Comparison of ENCODE assay signal across 28 cellular contexts in genomic region chr14:100294963-100295330, GRCh38. TPM values are rescaled to one million over a fixed set of nuclear protein-coding genes. Genes with fewer than 3 reads are reported as not detected.
A peak's percentile ranks its signal among the peaks of the same experiment; 100 is the strongest.
DNase-seq lines count a peak whose midpoint lies in the region; ATAC-seq, FAIRE-seq and TF ChIP-seq lines count a peak whose summit lies in the region.
"Had no signal": no experiment of that assay in that cellular context is flagged by ENCODE, and none has a peak within 500 bp of the region (broad histone marks: within the 10 kb centered on the region; RNA-seq: fewer than 3 reads in every experiment).

No MANE protein-coding gene starts in this region.

- peaks cover 7% of the 10 kb centered on the region for H3K4me1 Mint-ChIP-seq in activated CD8-positive, alpha-beta T cell treated with anti-CD3 and anti-CD28 coated beads for 36 hours (ENCODE audit: low read depth)

- TF ChIP-seq CTCF in bronchial epithelial cell (IDR thresholded peaks at IDR 0.05; ENCODE audit: insufficient read depth, low read length, severe bottlenecking) (no peak), thoracic aorta (IDR thresholded peaks at IDR 0.05) (no peak)
- TF ChIP-seq CTCF in activated CD8-positive, alpha-beta T cell treated with anti-CD3 and anti-CD28 coated beads for 36 hours (IDR thresholded peaks at IDR 0.05) = no peak

- H3K4me3 Mint-ChIP-seq in activated CD8-positive, alpha-beta T cell treated with anti-CD3 and anti-CD28 coated beads for 36 hours = no peak overlapping the region
- H3K4me3 Mint-ChIP-seq: activated T-cell treated with anti-CD3 and anti-CD28 coated beads, Interleukin-2, amount 50 U/mL, for 24 hours; nephron; T-helper 2 cell treated with Interferon-gamma antibody and Interleukin-4, amounts not matched to agents 5 μg/mL and 100 μg/mL, for 36 hours had no signal

- no peaks in the 10 kb centered on the region for H3K9me3 Mint-ChIP-seq in activated CD8-positive, alpha-beta T cell treated with anti-CD3 and anti-CD28 coated beads for 36 hours
- H3K9me3 Mint-ChIP-seq: activated T-cell treated with anti-CD3 and anti-CD28 coated beads, Interleukin-2, amount 50 U/mL, for 24 hours; nephron; T-helper 2 cell treated with Interferon-gamma antibody and Interleukin-4, amounts not matched to agents 5 μg/mL and 100 μg/mL, for 36 hours had no signal

- no peak for TF ChIP-seq POLR2A in GM18505 (IDR thresholded peaks at IDR 0.05; ENCODE audit: borderline replicate concordance, extremely low read depth, insufficient read depth, insufficient read length)

- peak overlapping the region; percentile 45 to 56 for H3K27ac ChIP-seq in thoracic aorta
- H3K27ac ChIP-seq: A549, cardiac muscle cell, RWPE1 had no signal

- H3K9me3 ChIP-seq in thoracic aorta = no peaks in the 10 kb centered on the region
- H3K9me3 ChIP-seq: A549 had no signal

- peaks cover 4% of the 10 kb centered on the region for H3K36me3 ChIP-seq in bronchial epithelial cell (ENCODE audit: control insufficient read depth, insufficient read depth, low read length)
- peaks cover 14% of the 10 kb centered on the region for H3K36me3 ChIP-seq in thoracic aorta
- H3K36me3 ChIP-seq: cardiac muscle cell had no signal

- POLR2A ChIA-PET in activated CD8-positive, alpha-beta T cell treated with anti-CD3 and anti-CD28 coated beads for 36 hours (lab: Charles Lee) = interaction anchor here (0.5 to 1.7 kb wide), 4 partner anchors 10 to 48 kb away, joined by 3 to 5 read pairs (median 3); no protein-coding TSS in a partner anchor

- ATAC-seq in Right ventricle myocardium superior (ENCODE audit: poor library complexity) (no peak), left ventricle myocardium superior (no peak), thoracic aorta (ENCODE audit: insufficient number of reproducible peaks, low FRiP score, low read depth) (no peak), GM18505 (IDR thresholded peaks at IDR 0.05; ENCODE audit: unreplicated experiment) (no peak)
- no peak for ATAC-seq in activated CD8-positive, alpha-beta T cell treated with anti-CD3 and anti-CD28 coated beads for 36 hours
- ATAC-seq: A549, HepG2 had no signal

- H3K27me3 Mint-ChIP-seq in activated CD8-positive, alpha-beta T cell treated with anti-CD3 and anti-CD28 coated beads for 36 hours = no peaks in the 10 kb centered on the region
- H3K27me3 Mint-ChIP-seq: activated T-cell treated with anti-CD3 and anti-CD28 coated beads, Interleukin-2, amount 50 U/mL, for 24 hours had no signal

- H3K36me3 Mint-ChIP-seq in activated CD8-positive, alpha-beta T cell treated with anti-CD3 and anti-CD28 coated beads for 36 hours (ENCODE audit: low read depth) = no peaks in the 10 kb centered on the region

- peak; percentile 70 for FAIRE-seq in bronchial epithelial cell (lab: Jason Lieb, UNC)
- FAIRE-seq: A549, H54, HepG2, keratinocyte had no signal

- CTCF ChIA-PET in activated CD8-positive, alpha-beta T cell treated with anti-CD3 and anti-CD28 coated beads for 36 hours (lab: Charles Lee) = interaction anchor here (0.7 to 2.2 kb wide), 4 partner anchors 9 to 89 kb away, joined by 3 to 13 read pairs (median 4); no protein-coding TSS in a partner anchor

- DNase-seq in Right ventricle myocardium superior (peak; percentile 22), left ventricle myocardium superior (no peak), bronchial epithelial cell (ENCODE audit: low read depth) (no peak), posterior vena cava (ENCODE audit: low spot score) (peak; percentile 44), thoracic aorta (ENCODE audit: low spot score) (no peak), activated T-cell treated with anti-CD3 and anti-CD28 coated beads for 4 hours (no peak)
- DNase-seq in activated CD8-positive, alpha-beta T cell treated with anti-CD3 and anti-CD28 coated beads for 36 hours = no peak
- DNase-seq: activated CD4-positive, alpha-beta T cell treated with anti-CD3 and anti-CD28 coated beads for 4 hours; amygdala; NCI-H146; NCI-H510A; stimulated activated CD4-positive, alpha-beta T cell treated with anti-CD3 and anti-CD28 coated beads, Interleukin-4, amount 100 ng/mL, for 24 hours; stimulated activated naive CD4-positive, alpha-beta T cell treated with Interleukin-2 at 50 U/mL for 16 hours; trophoblast cell had no signal

- H3K27me3 ChIP-seq in bronchial epithelial cell (ENCODE audit: control insufficient read depth, insufficient read depth, low read length) (no peaks in the 10 kb centered on the region), thoracic aorta (replicated peaks; ENCODE audit: insufficient read depth) (no peaks in the 10 kb centered on the region)
- H3K27me3 ChIP-seq: cardiac muscle cell had no signal

- no peak overlapping the region for H3K27ac Mint-ChIP-seq in activated CD8-positive, alpha-beta T cell treated with anti-CD3 and anti-CD28 coated beads for 36 hours
- H3K27ac Mint-ChIP-seq: activated T-cell treated with anti-CD3 and anti-CD28 coated beads, Interleukin-2, amount 50 U/mL, for 24 hours; T-helper 2 cell treated with Interferon-gamma antibody and Interleukin-4, amounts not matched to agents 5 μg/mL and 100 μg/mL, for 36 hours had no signal

- H3K4me1 ChIP-seq in thoracic aorta (ENCODE audit: control insufficient read depth in 1 of 2, low read depth in 2 of 2) = peaks cover 21 to 46% of the 10 kb centered on the region in 2 donors
- H3K4me1 ChIP-seq: A549 had no signal

- intact Hi-C loops in Right ventricle myocardium superior (cut with DNase I) = no loop called here
- intact Hi-C loops in left ventricle myocardium superior (cut with micrococcal nuclease) = no loop called here
- intact Hi-C loops in posterior vena cava (cut with DNase I) = no loop called here
- intact Hi-C loops in activated CD8-positive, alpha-beta T cell treated with anti-CD3 and anti-CD28 coated beads for 36 hours (cut with micrococcal nuclease) = no loop called here

- H3K4me3 ChIP-seq in bronchial epithelial cell (ENCODE audit: low read depth, low read length) (no peak overlapping the region), thoracic aorta (no peak overlapping the region)
- H3K4me3 ChIP-seq: A549, cardiac muscle cell, lung had no signal

RNA-seq across cellular contexts. Expression of gene SLC25A29, which starts 11.3 kb away (rescaled TPM):
- total RNA-seq in Right ventricle myocardium superior (17.6 TPM), left ventricle myocardium superior (16.5 TPM), bronchial epithelial cell (16.1 and 17.3 TPM in 2 replicates), posterior vena cava (10 to 100 TPM; 23.6 to 27.4 TPM), thoracic aorta (10 to 100 TPM; 54.2 to 80.6 TPM)
- 10 to 100 TPM; 23.6 to 24.7 TPM for total RNA-seq in activated CD8-positive, alpha-beta T cell treated with anti-CD3 and anti-CD28 coated beads for 36 hours

RNA-seq across cellular contexts. Expression of gene SLC25A47, which starts 28.2 kb away (rescaled TPM):
- total RNA-seq in Right ventricle myocardium superior (not detected), left ventricle myocardium superior (not detected), bronchial epithelial cell (not detected in 2 replicates), posterior vena cava (not detected), thoracic aorta (not detected)
- total RNA-seq in activated CD8-positive, alpha-beta T cell treated with anti-CD3 and anti-CD28 coated beads for 36 hours = not detected
- total RNA-seq: activated CD8-positive, alpha-beta memory T cell treated with anti-CD3 and anti-CD28 coated beads for 36 hours; cardiac muscle cell; LHCN-M2; osteocyte had no signal

RNA-seq across cellular contexts. Expression of gene YY1, which starts 56.0 kb away (rescaled TPM):
- 48.1 TPM for total RNA-seq in Right ventricle myocardium superior
- 48.1 TPM for total RNA-seq in left ventricle myocardium superior
- 44.8 and 50.5 TPM in 2 replicates for total RNA-seq in bronchial epithelial cell
- total RNA-seq in posterior vena cava = 10 to 100 TPM; 41.4 to 46.2 TPM
- total RNA-seq in thoracic aorta = 10 to 100 TPM; 42.8 to 52.3 TPM
- total RNA-seq in activated CD8-positive, alpha-beta T cell treated with anti-CD3 and anti-CD28 coated beads for 36 hours = 100 to 1,000 TPM; 105 TPM

Comparison
In these comparisons a context has a peak if more than half of its experiments do, and no peak if none do; other contexts are left out.
1. DNase-seq: peak in Right ventricle myocardium superior (single experiment) and posterior vena cava (single experiment); none in left ventricle myocardium superior (single experiment), bronchial epithelial cell (single experiment), thoracic aorta (single experiment), activated CD8-positive, alpha-beta T cell treated with anti-CD3 and anti-CD28 coated beads for 36 hours (single experiment) and activated T-cell treated with anti-CD3 and anti-CD28 coated beads for 4 hours (single experiment).